1 cellular context compared by ENCODE assay signal in the genomic region with DNA sequence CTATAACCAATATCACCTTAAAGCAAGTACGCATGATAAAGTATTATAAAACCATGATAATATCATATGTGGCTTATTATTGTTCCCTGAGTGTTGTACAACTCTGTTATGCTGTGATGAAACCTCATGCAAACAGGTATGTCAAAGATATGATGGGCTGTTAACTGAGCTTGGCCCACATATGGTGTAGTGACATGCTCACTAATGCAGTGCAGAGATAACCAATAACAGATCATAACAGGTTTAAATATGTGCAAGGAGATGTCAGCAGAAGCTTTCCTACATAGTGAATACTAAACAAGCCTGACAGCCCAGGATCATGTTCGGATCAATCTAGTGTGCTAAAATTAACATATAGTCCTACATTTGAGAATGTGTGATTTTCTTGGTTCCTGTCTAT.
TF ChIP-seq lines count a peak whose summit lies in the region.

No MANE protein-coding gene starts in this region.

TF ChIP-seq in A549, 52 proteins besides CTCF, POLR2A, EP300 and RAD21 (continued from another document):
- no peak for TF ChIP-seq ZNF302 (CRISPR knock-in tag; IDR thresholded peaks at IDR 0.05)
- TF ChIP-seq, protein P1, sequence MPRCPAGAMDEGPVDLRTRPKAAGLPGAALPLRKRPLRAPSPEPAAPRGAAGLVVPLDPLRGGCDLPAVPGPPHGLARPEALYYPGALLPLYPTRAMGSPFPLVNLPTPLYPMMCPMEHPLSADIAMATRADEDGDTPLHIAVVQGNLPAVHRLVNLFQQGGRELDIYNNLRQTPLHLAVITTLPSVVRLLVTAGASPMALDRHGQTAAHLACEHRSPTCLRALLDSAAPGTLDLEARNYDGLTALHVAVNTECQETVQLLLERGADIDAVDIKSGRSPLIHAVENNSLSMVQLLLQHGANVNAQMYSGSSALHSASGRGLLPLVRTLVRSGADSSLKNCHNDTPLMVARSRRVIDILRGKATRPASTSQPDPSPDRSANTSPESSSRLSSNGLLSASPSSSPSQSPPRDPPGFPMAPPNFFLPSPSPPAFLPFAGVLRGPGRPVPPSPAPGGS (IDR thresholded peaks at IDR 0.05) = no peak
- TF ChIP-seq ZFP36 (IDR thresholded peaks at IDR 0.05; ENCODE audit: borderline replicate concordance, partially characterized antibody) = no peak
- TF ChIP-seq, protein P2, sequence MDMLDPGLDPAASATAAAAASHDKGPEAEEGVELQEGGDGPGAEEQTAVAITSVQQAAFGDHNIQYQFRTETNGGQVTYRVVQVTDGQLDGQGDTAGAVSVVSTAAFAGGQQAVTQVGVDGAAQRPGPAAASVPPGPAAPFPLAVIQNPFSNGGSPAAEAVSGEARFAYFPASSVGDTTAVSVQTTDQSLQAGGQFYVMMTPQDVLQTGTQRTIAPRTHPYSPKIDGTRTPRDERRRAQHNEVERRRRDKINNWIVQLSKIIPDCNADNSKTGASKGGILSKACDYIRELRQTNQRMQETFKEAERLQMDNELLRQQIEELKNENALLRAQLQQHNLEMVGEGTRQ (IDR thresholded peaks at IDR 0.05) = no peak
- TF ChIP-seq, protein P3, sequence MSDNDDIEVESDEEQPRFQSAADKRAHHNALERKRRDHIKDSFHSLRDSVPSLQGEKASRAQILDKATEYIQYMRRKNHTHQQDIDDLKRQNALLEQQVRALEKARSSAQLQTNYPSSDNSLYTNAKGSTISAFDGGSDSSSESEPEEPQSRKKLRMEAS (IDR thresholded peaks at IDR 0.05) = no peak
- TF ChIP-seq KDM1A (IDR thresholded peaks at IDR 0.05; ENCODE audit: low read depth) = no peak
TF ChIP-seq in A549: peak in this region for 0.
